In genomic region chr1:157781048-157781447, GRCh38 we compare ENCODE assay signal across 15 cellular contexts. TPM values are rescaled to one million over a fixed set of nuclear protein-coding genes. Genes with fewer than 3 reads are reported as not detected.
DNase-seq lines count a peak whose midpoint lies in the region; ATAC-seq, FAIRE-seq and TF ChIP-seq lines count a peak whose summit lies in the region.
"Had no signal": no experiment of that assay in that cellular context is flagged by ENCODE, and none has a peak within 500 bp of the region (broad histone marks: within the 10 kb centered on the region; RNA-seq: fewer than 3 reads in every experiment).

No MANE protein-coding gene starts in this region.

- ATAC-seq in GM19395 (IDR thresholded peaks at IDR 0.05; ENCODE audit: unreplicated experiment): peak; percentile 65
- ATAC-seq in HG02981 (IDR thresholded peaks at IDR 0.05; ENCODE audit: unreplicated experiment): peak; percentile 57
- no peak for ATAC-seq in naive thymus-derived CD8-positive, alpha-beta T cell
- ATAC-seq: HCT116 had no signal

- H3K27ac ChIP-seq in DOHH2 (ENCODE audit: low read depth, low read length): peak overlapping the region; percentile 85

- H4K20me1 ChIP-seq in DOHH2 (ENCODE audit: control insufficient read depth, insufficient read depth, low read depth, low read length): no peaks in the 10 kb centered on the region

- no peaks in the 10 kb centered on the region for H3K36me3 Mint-ChIP-seq in naive thymus-derived CD8-positive, alpha-beta T cell

- no peak overlapping the region for H3K4me3 Mint-ChIP-seq in naive thymus-derived CD8-positive, alpha-beta T cell

- FAIRE-seq in urothelium cell line (lab: Jason Lieb, UNC): no peak

- H3K9me3 ChIP-seq in DOHH2 (ENCODE audit: control insufficient read depth, insufficient read depth, low read length): no peaks in the 10 kb centered on the region

- no peaks in the 10 kb centered on the region for H3K36me3 ChIP-seq in DOHH2 (ENCODE audit: control insufficient read depth, low read length)

- H3K4me1 Mint-ChIP-seq in naive thymus-derived CD8-positive, alpha-beta T cell: peaks cover 0 to 69% (median 0%) of the 10 kb centered on the region in 4 donors

- H3K27me3 ChIP-seq in DOHH2 (ENCODE audit: control insufficient read depth, low read length): no peaks in the 10 kb centered on the region

- peak; percentile 54 for DNase-seq in NCI-H2029 (lab: John Stamatoyannopoulos, UW)
- DNase-seq in naive thymus-derived CD8-positive, alpha-beta T cell: no peak
- no peak for DNase-seq in T1000 (lab: John Stamatoyannopoulos, UW)
- DNase-seq in NCI-H1092 (lab: John Stamatoyannopoulos, UW): no peak
- DNase-seq in urothelium cell line (ENCODE audit: low spot score): no peak
- DNase-seq: AML-193; amniotic stem cell; effector CD4-positive, alpha-beta T cell; mesendoderm; NCI-H524 treated with DMSO at 0.1 percent for 48 hours; trophoblast cell had no signal

- peaks cover 100% of the 10 kb centered on the region for H3K4me1 ChIP-seq in DOHH2 (ENCODE audit: control insufficient read depth, low read length)

- H3K27ac Mint-ChIP-seq in naive thymus-derived CD8-positive, alpha-beta T cell: no peak overlapping the region

- peaks cover 39% of the 10 kb centered on the region for H3F3A ChIP-seq in DOHH2 (ENCODE audit: control insufficient read depth, insufficient read depth)

- H3K27me3 Mint-ChIP-seq in naive thymus-derived CD8-positive, alpha-beta T cell: peaks cover 0 to 18% (median 10%) of the 10 kb centered on the region in 5 donors

- H3K4me3 ChIP-seq in DOHH2 (ENCODE audit: low read length): peak overlapping the region; percentile 41

- TF ChIP-seq CTCF in DOHH2 (IDR thresholded peaks at IDR 0.05; ENCODE audit: low read depth, low read length, poor library complexity, severe bottlenecking): no peak

- no peaks in the 10 kb centered on the region for H3K9me2 ChIP-seq in DOHH2 (replicated peaks; ENCODE audit: control insufficient read depth, low read length)

- peak overlapping the region; percentile 57 for H3K4me2 ChIP-seq in DOHH2 (ENCODE audit: low read length)

- H3K9me3 Mint-ChIP-seq in naive thymus-derived CD8-positive, alpha-beta T cell: peaks cover 0 to 3% (median 0%) of the 10 kb centered on the region in 9 donors

- H3K79me2 ChIP-seq in DOHH2 (ENCODE audit: control insufficient read depth, low read length): no peaks in the 10 kb centered on the region

- POLR2A ChIA-PET in naive thymus-derived CD8-positive, alpha-beta T cell (lab: Charles Lee): no interaction called here

RNA-seq across cellular contexts. Expression of gene FCRL2, which starts 4.1 kb away (rescaled TPM):
- 1 to 10 TPM; 2.7 to 3.1 TPM for total RNA-seq in naive thymus-derived CD8-positive, alpha-beta T cell
- polyA plus RNA-seq in naive thymus-derived CD8-positive, alpha-beta T cell: under 1 TPM in 1 of 3 donors, not detected in 2; 0.07 TPM

RNA-seq across cellular contexts. Expression of gene FCRL1, which starts 38.9 kb away (rescaled TPM):
- 10 to 100 TPM; 13.2 to 14.0 TPM for total RNA-seq in naive thymus-derived CD8-positive, alpha-beta T cell
- under 1 TPM in 2 of 3 donors, not detected in 1; 0.09 to 0.16 TPM for polyA plus RNA-seq in naive thymus-derived CD8-positive, alpha-beta T cell

Comparison
In these comparisons a context has a peak if more than half of its experiments do, and no peak if none do; other contexts are left out.
1. ATAC-seq: peak in GM19395 (single experiment) and HG02981 (single experiment); none in naive thymus-derived CD8-positive, alpha-beta T cell (0 of 2).